1 cellular context compared by ENCODE assay signal in genomic region chr2:69386789-69387734, GRCh38.
TF ChIP-seq lines count a peak whose summit lies in the region.

Gene GFPT1, minus strand, starts transcription at chr2:69387227. Its CDS starts 156 bp downstream, at chr2:69387071.

TF ChIP-seq in H1, 55 proteins besides CTCF, POLR2A, EP300 and RAD21 (continued from another document):
- TF ChIP-seq E2F6 (IDR thresholded peaks at IDR 0.05) (peak; percentile 74), CTBP2 (IDR thresholded peaks at IDR 0.05; ENCODE audit: borderline replicate concordance, insufficient read depth, insufficient read length, low read length) (no peak), EGR1 (IDR thresholded peaks at IDR 0.05; ENCODE audit: borderline replicate concordance, low read depth, low read length) (peak; percentile 59; the same call in 1 of the 2 replicates), CHD1 (IDR thresholded peaks at IDR 0.05; ENCODE audit: low read depth, low read length) (no peak), SP2 (IDR thresholded peaks at IDR 0.05; ENCODE audit: low read length) (peak; percentile 21; the same call in 1 of the 2 replicates), ZNF274 (IDR thresholded peaks at IDR 0.05; ENCODE audit: borderline replicate concordance, extremely low read depth, low read length) (no peak), KDM4A (IDR thresholded peaks at IDR 0.05; ENCODE audit: low read depth, low read length, severe bottlenecking) (peak; percentile 77), KDM1A (IDR thresholded peaks at IDR 0.05; ENCODE audit: borderline replicate concordance, low read length) (no peak), YY1 (IDR thresholded peaks at IDR 0.05; ENCODE audit: low read depth, low read length) (no peak), TBP (IDR thresholded peaks at IDR 0.05; ENCODE audit: low read depth, low read length) (peak; percentile 19; the same call in 1 of the 2 replicates), CREB1 (IDR thresholded peaks at IDR 0.05) (no peak), ASH2L (IDR thresholded peaks at IDR 0.05; ENCODE audit: low read length) (peak; percentile 95), CBX8 (IDR thresholded peaks at IDR 0.05; ENCODE audit: borderline replicate concordance, low read depth, low read length) (no peak), TAF1 (IDR thresholded peaks at IDR 0.05; ENCODE audit: low read depth, low read length) (peak; percentile 83), CEBPB (IDR thresholded peaks at IDR 0.05; ENCODE audit: low read depth, low read length) (no peak), BRCA1 (IDR thresholded peaks at IDR 0.05; ENCODE audit: low read depth, low read length) (no peak), BCL11A (IDR thresholded peaks at IDR 0.05; ENCODE audit: low read depth in 2 of 2, low read length in 2 of 2) (no peak), CHD2 (IDR thresholded peaks at IDR 0.05; ENCODE audit: low read length) (peak; percentile 44; the same call in 1 of the 2 replicates), HDAC2 (IDR thresholded peaks at IDR 0.05; ENCODE audit: borderline replicate concordance in 1 of 2, low read depth in 2 of 2, low read length in 2 of 2) (peak; percentile 45 to 81; a peak in 2 of 4 replicates), ATF3 (IDR thresholded peaks at IDR 0.05; ENCODE audit: insufficient read depth, low read depth, low read length) (no peak), RBBP5 (IDR thresholded peaks at IDR 0.05; ENCODE audit: borderline replicate concordance, low read depth, low read length) (peak; percentile 97), SIN3A (conservative IDR thresholded peaks at IDR 0.05 in 1 of 2, IDR thresholded peaks at IDR 0.05 in 1 of 2; ENCODE audit: low read depth in 1 of 2, low read length in 2 of 2) (no peak), RFX5 (IDR thresholded peaks at IDR 0.05; ENCODE audit: borderline replicate concordance, low read depth, low read length) (no peak), CBX5 (IDR thresholded peaks at IDR 0.05; ENCODE audit: low read depth, low read length) (no peak), NRF1 (IDR thresholded peaks at IDR 0.05; ENCODE audit: low read depth, low read length) (peak; percentile 47; the same call in 1 of the 2 replicates), MAX (IDR thresholded peaks at IDR 0.05) (peak; percentile 51), TAF7 (optimal IDR thresholded peaks at IDR 0.05; ENCODE audit: borderline replicate concordance, low read depth, low read length) (peak; percentile 32), SAP30 (IDR thresholded peaks at IDR 0.05; ENCODE audit: insufficient read depth, insufficient replicate concordance, low read length) (no peak), SIX5 (IDR thresholded peaks at IDR 0.05; ENCODE audit: low read depth, low read length) (no peak), TEAD4 (IDR thresholded peaks at IDR 0.05; ENCODE audit: low read depth, low read length) (no peak), TCF12 (IDR thresholded peaks at IDR 0.05; ENCODE audit: low read depth, low read length) (no peak), USF2 (IDR thresholded peaks at IDR 0.05; ENCODE audit: low read length) (no peak), PHF8 (conservative IDR thresholded peaks at IDR 0.05; ENCODE audit: low read depth, low read length) (peak; percentile 77), GTF2F1 (IDR thresholded peaks at IDR 0.05; ENCODE audit: borderline replicate concordance, low read depth, low read length) (no peak), FOSL1 (IDR thresholded peaks at IDR 0.05; ENCODE audit: insufficient read depth, low read depth, low read length) (no peak), RNF2 (IDR thresholded peaks at IDR 0.05; ENCODE audit: borderline replicate concordance, low read depth, low read length, missing control alignments, poor library complexity, severe bottlenecking) (no peak), SP4 (IDR thresholded peaks at IDR 0.05; ENCODE audit: low read length) (0 out of 2 replicates have a peak, but pooled peaks have one; percentile 46)
